8 cellular contexts compared by ENCODE assay signal in the genomic region with DNA sequence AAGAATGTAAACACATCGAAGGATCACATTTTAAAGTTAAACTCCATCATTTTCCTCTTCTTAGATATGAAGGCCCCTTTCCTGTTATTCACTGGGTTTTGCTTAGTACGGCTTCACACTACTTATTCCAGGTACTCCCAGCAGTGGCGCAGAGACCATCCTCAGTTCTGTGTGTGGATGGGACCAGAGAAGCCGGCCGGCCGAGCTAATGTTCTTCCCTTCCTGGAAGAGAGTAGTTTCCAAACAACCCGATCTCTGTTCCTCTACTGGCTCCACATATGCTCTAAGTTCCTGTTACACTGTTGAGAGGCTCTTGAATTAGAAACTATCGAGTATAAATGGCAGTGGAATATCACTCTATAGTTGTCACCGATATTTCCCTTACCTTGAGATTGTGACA. TPM values are rescaled to one million over a fixed set of nuclear protein-coding genes. Genes with fewer than 3 reads are reported as not detected.
DNase-seq lines count a peak whose midpoint lies in the region; ATAC-seq and TF ChIP-seq lines count a peak whose summit lies in the region.

No MANE protein-coding gene starts in this region.

- DNase-seq in DMS 273 (lab: John Stamatoyannopoulos, UW; ENCODE audit: unreplicated experiment) (peak; percentile 8), DMS 273 treated with DMSO at 0.1 percent for 48 hours (lab: John Stamatoyannopoulos, UW) (no peak), SJSA1 (ENCODE audit: low read depth in 1 of 2, low spot score in 2 of 2) (no peak), esophagus squamous epithelium (lab: John Stamatoyannopoulos, UW) (no peak), ovary (no peak)

- WGBS in esophagus squamous epithelium, 2 donors = 52 to 63% methylated on average over 9 of the region's 9 CpGs
- 49 to 61% (median 52%) methylated on average over 9 of the region's 9 CpGs for WGBS in ovary, 3 donors

- TF ChIP-seq CTCF in esophagus squamous epithelium (IDR thresholded peaks at IDR 0.05) (no peak), ovary (IDR thresholded peaks at IDR 0.05) (no peak)

- H3K27ac ChIP-seq in SJSA1 (no peak overlapping the region), esophagus squamous epithelium (peak overlapping the region; percentile 81 to 93 (median 92)), ovary (no peak overlapping the region)

- H3K36me3 ChIP-seq in SJSA1 = peaks cover 10% of the 10 kb centered on the region
- H3K36me3 ChIP-seq in esophagus squamous epithelium = peaks cover 0 to 41% (median 9%) of the 10 kb centered on the region in 3 donors
- no peaks in the 10 kb centered on the region for H3K36me3 ChIP-seq in ovary

- peaks cover 11% of the 10 kb centered on the region; the same call in 1 of the 2 replicates for H3K4me1 ChIP-seq in SJSA1 (replicated peaks)
- H3K4me1 ChIP-seq in esophagus squamous epithelium = peaks cover 4 to 20% (median 10%) of the 10 kb centered on the region in 3 donors
- H3K4me1 ChIP-seq in ovary (ENCODE audit: insufficient read depth) = peaks cover 4% of the 10 kb centered on the region

- H3K4me3 ChIP-seq in SJSA1 = peak overlapping the region; percentile 65
- peak overlapping the region; percentile 83 to 100 (median 94) for H3K4me3 ChIP-seq in esophagus squamous epithelium
- H3K4me3 ChIP-seq in ovary = peak overlapping the region; percentile 79

- H3K27me3 ChIP-seq in SJSA1 (replicated peaks) (no peaks in the 10 kb centered on the region), esophagus squamous epithelium (no peaks in the 10 kb centered on the region), ovary (no peaks in the 10 kb centered on the region)

- TF ChIP-seq POLR2A in esophagus squamous epithelium (IDR thresholded peaks at IDR 0.05) = no peak
- TF ChIP-seq POLR2A in ovary (IDR thresholded peaks at IDR 0.05) = no peak

- ATAC-seq in HG03045 (IDR thresholded peaks at IDR 0.05; ENCODE audit: unreplicated experiment) (no peak), HG03108 (IDR thresholded peaks at IDR 0.05; ENCODE audit: unreplicated experiment) (no peak), GM19023 (IDR thresholded peaks at IDR 0.05; ENCODE audit: unreplicated experiment) (no peak)

- TF ChIP-seq EP300 in ovary (IDR thresholded peaks at IDR 0.05) = no peak

- H3K9me3 ChIP-seq in SJSA1 (replicated peaks) = no peaks in the 10 kb centered on the region
- no peaks in the 10 kb centered on the region for H3K9me3 ChIP-seq in esophagus squamous epithelium
- no peaks in the 10 kb centered on the region for H3K9me3 ChIP-seq in ovary

- intact Hi-C loops in esophagus squamous epithelium (cut with DNase I) = no loop called here
- intact Hi-C loops in ovary (cut with DNase I) = no loop called here

RNA-seq across cellular contexts. Expression of a gene that starts 0.7 kb away (rescaled TPM):
- total RNA-seq in SJSA1 (2014; rRNA removed; shearing (Covaris generic)) = 11.4 and 19.6 TPM in 2 replicates
- total RNA-seq in esophagus squamous epithelium (10 to 100 TPM; 18.2 to 35.9 (median 23.8) TPM), ovary (10 to 100 TPM; 19.7 to 33.9 (median 27.7) TPM)
- polyA plus RNA-seq in ovary = 10 to 100 TPM; 15.3 to 15.5 TPM

Comparison
In these comparisons a context has a peak if more than half of its experiments do, and no peak if none do; other contexts are left out.
1. H3K27ac ChIP-seq: peak in esophagus squamous epithelium (4 of 4); none in SJSA1 (single experiment) and ovary (0 of 2).
2. Peak in every context shown above with its lines, with median percentiles within 50 percentile points of each other: H3K4me3 ChIP-seq.